In the genomic region with DNA sequence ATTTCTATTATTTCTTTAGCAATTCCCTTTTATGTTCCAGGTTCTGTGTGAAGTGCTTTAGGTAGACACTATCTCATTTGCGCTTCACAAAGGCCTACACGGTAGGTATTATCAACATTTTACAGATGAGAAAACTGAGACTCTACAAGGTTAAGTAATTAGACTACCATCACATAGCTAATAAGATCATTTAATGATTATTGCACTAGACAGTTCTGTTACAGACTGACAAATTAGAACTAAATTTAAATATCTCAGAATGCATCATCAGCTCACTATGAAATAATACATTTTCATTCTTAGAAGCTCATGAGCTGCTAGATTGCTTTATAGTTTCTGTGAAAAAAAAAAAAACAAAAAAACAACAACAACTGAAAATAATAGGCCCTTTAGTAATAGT, we compare ENCODE assay signal across 1 cellular context.
TF ChIP-seq lines count a peak whose summit lies in the region.

No MANE protein-coding gene starts in this region.

TF ChIP-seq in A549, 52 proteins besides CTCF, POLR2A, EP300 and RAD21 (continued from another document):
- TF ChIP-seq, protein P1, sequence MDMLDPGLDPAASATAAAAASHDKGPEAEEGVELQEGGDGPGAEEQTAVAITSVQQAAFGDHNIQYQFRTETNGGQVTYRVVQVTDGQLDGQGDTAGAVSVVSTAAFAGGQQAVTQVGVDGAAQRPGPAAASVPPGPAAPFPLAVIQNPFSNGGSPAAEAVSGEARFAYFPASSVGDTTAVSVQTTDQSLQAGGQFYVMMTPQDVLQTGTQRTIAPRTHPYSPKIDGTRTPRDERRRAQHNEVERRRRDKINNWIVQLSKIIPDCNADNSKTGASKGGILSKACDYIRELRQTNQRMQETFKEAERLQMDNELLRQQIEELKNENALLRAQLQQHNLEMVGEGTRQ (IDR thresholded peaks at IDR 0.05), result no peak
- TF ChIP-seq ZFP36 (IDR thresholded peaks at IDR 0.05; ENCODE audit: borderline replicate concordance, partially characterized antibody), result no peak
- TF ChIP-seq FOXS1 (CRISPR knock-in tag; IDR thresholded peaks at IDR 0.05), result no peak
- TF ChIP-seq CBX2 (IDR thresholded peaks at IDR 0.05; ENCODE audit: borderline replicate concordance, low read depth), result no peak
- TF ChIP-seq, protein P2, sequence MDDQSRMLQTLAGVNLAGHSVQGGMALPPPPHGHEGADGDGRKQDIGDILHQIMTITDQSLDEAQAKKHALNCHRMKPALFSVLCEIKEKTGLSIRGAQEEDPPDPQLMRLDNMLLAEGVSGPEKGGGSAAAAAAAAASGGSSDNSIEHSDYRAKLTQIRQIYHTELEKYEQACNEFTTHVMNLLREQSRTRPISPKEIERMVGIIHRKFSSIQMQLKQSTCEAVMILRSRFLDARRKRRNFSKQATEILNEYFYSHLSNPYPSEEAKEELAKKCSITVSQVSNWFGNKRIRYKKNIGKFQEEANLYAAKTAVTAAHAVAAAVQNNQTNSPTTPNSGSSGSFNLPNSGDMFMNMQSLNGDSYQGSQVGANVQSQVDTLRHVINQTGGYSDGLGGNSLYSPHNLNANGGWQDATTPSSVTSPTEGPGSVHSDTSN (IDR thresholded peaks at IDR 0.05), result no peak
- no peak for TF ChIP-seq ESRRA (IDR thresholded peaks at IDR 0.05; ENCODE audit: borderline replicate concordance, low read length)
TF ChIP-seq in A549: peak in this region for 0.
